In genomic region chr9:99868845-99869244, GRCh38 we compare ENCODE assay signal across 10 cellular contexts. TPM values are rescaled to one million over a fixed set of nuclear protein-coding genes. Genes with fewer than 3 reads are reported as not detected.
DNase-seq lines count a peak whose midpoint lies in the region; ATAC-seq and TF ChIP-seq lines count a peak whose summit lies in the region.
"Had no signal": no experiment of that assay in that cellular context is flagged by ENCODE, and none has a peak within 500 bp of the region (broad histone marks: within the 10 kb centered on the region; RNA-seq: fewer than 3 reads in every experiment).

No MANE protein-coding gene starts in this region.

- intact Hi-C loops in activated CD4-positive, alpha-beta T cell treated with anti-CD3 and anti-CD28 coated beads, Interleukin-2, amount 10 ng/mL, durations not matched to agents 24 days and 14 days (cut with micrococcal nuclease): loop anchor here (2.0 kb wide), 1 partner anchor 48 kb away; the partner anchor contains the start of gene NR4A3
- intact Hi-C loops in mucosa of descending colon (cut with DNase I, micrococcal nuclease): no loop called here

- H3K27me3 Mint-ChIP-seq in activated CD4-positive, alpha-beta T cell treated with anti-CD3 and anti-CD28 coated beads, Interleukin-2, amount 10 ng/mL, durations not matched to agents 24 days and 14 days: no peaks in the 10 kb centered on the region

- H3K4me1 ChIP-seq in mucosa of descending colon (ENCODE audit: low read depth): no peaks in the 10 kb centered on the region

- peaks cover 33% of the 10 kb centered on the region for H3K36me3 Mint-ChIP-seq in activated CD4-positive, alpha-beta T cell treated with anti-CD3 and anti-CD28 coated beads, Interleukin-2, amount 10 ng/mL, durations not matched to agents 24 days and 14 days (ENCODE audit: low read depth)

- H3K9me3 Mint-ChIP-seq in activated CD4-positive, alpha-beta T cell treated with anti-CD3 and anti-CD28 coated beads, Interleukin-2, amount 10 ng/mL, durations not matched to agents 24 days and 14 days: no peaks in the 10 kb centered on the region

- peak; percentile 65 for DNase-seq in activated CD4-positive, alpha-beta T cell treated with anti-CD3 and anti-CD28 coated beads, Interleukin-2, amount 10 ng/mL, durations not matched to agents 24 days and 14 days
- DNase-seq in activated CD4-positive, alpha-beta T cell treated with anti-CD3 and anti-CD28 coated beads, Interleukin-2, amount 50 U/mL, for 4 hours: no peak
- peak; percentile 26 for DNase-seq in fibroblast of mammary gland (ENCODE audit: low read depth)
- no peak for DNase-seq in RPMI8226
- no peak for DNase-seq in DMS79 treated with DMSO at 0.1 percent for 48 hours (lab: John Stamatoyannopoulos, UW)
- DNase-seq in mucosa of descending colon: no peak
- DNase-seq: left cardiac atrium, NCI-H510A had no signal

- ATAC-seq in GM21576 (IDR thresholded peaks at IDR 0.05; ENCODE audit: unreplicated experiment) (peak; percentile 82), HG03432 (IDR thresholded peaks at IDR 0.05; ENCODE audit: unreplicated experiment) (peak; percentile 81), mucosa of descending colon (no peak)

- H3K36me3 ChIP-seq in mucosa of descending colon (ENCODE audit: low read depth): no peaks in the 10 kb centered on the region

- TF ChIP-seq CTCF in fibroblast of mammary gland (conservative IDR thresholded peaks at IDR 0.05; ENCODE audit: control insufficient read depth, insufficient read depth, low read depth, low read length) (no peak), mucosa of descending colon (IDR thresholded peaks at IDR 0.05) (no peak)

- no peak overlapping the region for H3K4me3 ChIP-seq in fibroblast of mammary gland (ENCODE audit: control insufficient read depth, low read depth, low read length)
- no peak overlapping the region for H3K4me3 ChIP-seq in mucosa of descending colon

- no peak overlapping the region for H3K4me3 Mint-ChIP-seq in activated CD4-positive, alpha-beta T cell treated with anti-CD3 and anti-CD28 coated beads, Interleukin-2, amount 10 ng/mL, durations not matched to agents 24 days and 14 days

- peaks cover 30% of the 10 kb centered on the region for H3K4me1 Mint-ChIP-seq in activated CD4-positive, alpha-beta T cell treated with anti-CD3 and anti-CD28 coated beads, Interleukin-2, amount 10 ng/mL, durations not matched to agents 24 days and 14 days

- no peaks in the 10 kb centered on the region for H3K9me3 ChIP-seq in mucosa of descending colon

- H3K27ac Mint-ChIP-seq in activated CD4-positive, alpha-beta T cell treated with anti-CD3 and anti-CD28 coated beads, Interleukin-2, amount 10 ng/mL, durations not matched to agents 24 days and 14 days: peak overlapping the region; percentile 42

RNA-seq across cellular contexts. Expression of gene STX17, which starts 37.6 kb away (rescaled TPM):
- 20.9 and 26.5 TPM in 2 replicates for total RNA-seq in activated CD4-positive, alpha-beta T cell treated with anti-CD3 and anti-CD28 coated beads, Interleukin-2, amount 10 ng/mL, durations not matched to agents 24 days and 14 days
- 10 to 100 TPM; 29.0 to 52.8 (median 46.9) TPM for total RNA-seq in mucosa of descending colon

RNA-seq across cellular contexts. Expression of gene NR4A3, which starts 47.2 kb away (rescaled TPM):
- total RNA-seq in activated CD4-positive, alpha-beta T cell treated with anti-CD3 and anti-CD28 coated beads, Interleukin-2, amount 10 ng/mL, durations not matched to agents 24 days and 14 days: 51.1 and 52.8 TPM in 2 replicates
- total RNA-seq in mucosa of descending colon: 10 to 100 TPM in 1 of 3 donors, under 1 TPM in 2; 0.51 to 25.0 (median 0.69) TPM

Comparison
In these comparisons a context has a peak if more than half of its experiments do, and no peak if none do; other contexts are left out.
1. DNase-seq: peak in activated CD4-positive, alpha-beta T cell treated with anti-CD3 and anti-CD28 coated beads, Interleukin-2, amount 10 ng/mL, durations not matched to agents 24 days and 14 days (single experiment) and fibroblast of mammary gland (single experiment); none in activated CD4-positive, alpha-beta T cell treated with anti-CD3 and anti-CD28 coated beads, Interleukin-2, amount 50 U/mL, for 4 hours (0 of 2), RPMI8226 (single experiment), DMS79 treated with DMSO at 0.1 percent for 48 hours (single experiment) and mucosa of descending colon (0 of 3).